11 cellular contexts compared by ENCODE assay signal in the genomic region with DNA sequence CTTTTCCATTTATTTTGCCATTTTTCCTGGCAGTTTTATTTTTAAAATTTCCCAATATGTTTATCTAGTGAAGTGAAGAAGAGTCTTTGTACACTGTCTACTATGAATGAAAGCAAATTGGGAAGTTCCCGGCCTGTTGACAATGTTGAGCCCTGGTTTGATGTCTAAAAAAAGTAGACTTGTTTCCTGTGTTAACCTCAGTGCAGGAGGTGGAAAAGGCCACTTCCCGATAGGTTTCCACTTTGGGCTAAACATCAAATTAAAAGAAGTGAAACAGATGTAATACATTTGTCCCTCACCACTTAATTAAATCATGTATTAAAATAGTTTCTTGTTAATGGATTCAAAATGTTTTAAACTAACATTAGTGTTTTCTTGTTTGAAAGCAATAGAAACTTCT. TPM values are rescaled to one million over a fixed set of nuclear protein-coding genes. Genes with fewer than 3 reads are reported as not detected.
DNase-seq lines count a peak whose midpoint lies in the region; ATAC-seq and TF ChIP-seq lines count a peak whose summit lies in the region.
"Had no signal": no experiment of that assay in that cellular context is flagged by ENCODE, and none has a peak within 500 bp of the region (broad histone marks: within the 10 kb centered on the region; RNA-seq: fewer than 3 reads in every experiment).

No MANE protein-coding gene starts in this region.

- no peaks in the 10 kb centered on the region for H3K9me3 Mint-ChIP-seq in activated B cell treated with CpG ODN at 0.5 μM for 24 hours
- H3K9me3 Mint-ChIP-seq in natural killer cell: no peaks in the 10 kb centered on the region
- H3K9me3 Mint-ChIP-seq: activated T-cell treated with anti-CD3 and anti-CD28 coated beads, Interleukin-2, amount 50 U/mL, for 24 hours; dendritic cell treated with granulocyte-macrophage colony-stimulating factor and Interleukin-4, amounts not matched to agents 40 ng/mL and 50 ng/mL, for 4 days had no signal

- ATAC-seq in GM19025 (IDR thresholded peaks at IDR 0.05; ENCODE audit: low read depth, unreplicated experiment): peak; percentile 47
- ATAC-seq in HG03378 (IDR thresholded peaks at IDR 0.05; ENCODE audit: unreplicated experiment): peak; percentile 54
- ATAC-seq in activated B cell treated with CpG ODN at 0.5 μM for 24 hours (ENCODE audit: low read depth): peak; percentile 37
- ATAC-seq in natural killer cell: peak; percentile 85 to 97 (median 86)
- ATAC-seq in GM18520 (IDR thresholded peaks at IDR 0.05; ENCODE audit: unreplicated experiment): no peak
- ATAC-seq in HG02840 (IDR thresholded peaks at IDR 0.05; ENCODE audit: low FRiP score, unreplicated experiment): no peak
- ATAC-seq in GM19035 (IDR thresholded peaks at IDR 0.05; ENCODE audit: unreplicated experiment): no peak

- H3K4me3 Mint-ChIP-seq in activated B cell treated with CpG ODN at 0.5 μM for 24 hours (peak overlapping the region; percentile 35), natural killer cell (peak overlapping the region; percentile 82)
- H3K4me3 Mint-ChIP-seq: activated T-cell treated with anti-CD3 and anti-CD28 coated beads, Interleukin-2, amount 50 U/mL, for 24 hours; dendritic cell treated with granulocyte-macrophage colony-stimulating factor and Interleukin-4, amounts not matched to agents 40 ng/mL and 50 ng/mL, for 4 days had no signal

- H3K27me3 Mint-ChIP-seq in activated B cell treated with CpG ODN at 0.5 μM for 24 hours (peaks cover 2% of the 10 kb centered on the region), natural killer cell (ENCODE audit: low read depth in 2 of 2) (peaks cover 0 to 3% of the 10 kb centered on the region in 2 donors)
- H3K27me3 Mint-ChIP-seq: dendritic cell treated with granulocyte-macrophage colony-stimulating factor and Interleukin-4, amounts not matched to agents 40 ng/mL and 50 ng/mL, for 4 days had no signal

- H3K4me1 Mint-ChIP-seq in activated B cell treated with CpG ODN at 0.5 μM for 24 hours (peaks cover 30% of the 10 kb centered on the region), natural killer cell (peaks cover 37 to 47% of the 10 kb centered on the region in 2 donors)

- H3K36me3 Mint-ChIP-seq in activated B cell treated with CpG ODN at 0.5 μM for 24 hours (ENCODE audit: low read depth) (no peaks in the 10 kb centered on the region), natural killer cell (no peaks in the 10 kb centered on the region)

- CTCF ChIA-PET in activated B cell treated with CpG ODN at 0.5 μM for 24 hours (lab: Charles Lee): interaction anchor here (1.7 kb wide), 1 partner anchor 168 kb away, joined by 5 read pairs; no protein-coding TSS in a partner anchor

- POLR2A ChIA-PET in activated B cell treated with CpG ODN at 0.5 μM for 24 hours (lab: Charles Lee): no interaction called here

- DNase-seq in activated B cell treated with CpG ODN at 0.5 μM for 24 hours: no peak
- DNase-seq in natural killer cell: no peak
- no peak for DNase-seq in ureter (ENCODE audit: low spot score)
- DNase-seq: activated T-cell treated with anti-CD3 and anti-CD28 coated beads, Interleukin-2, amount 50 U/mL, for 24 hours; thyroid gland had no signal

- TF ChIP-seq CTCF in activated B cell treated with CpG ODN at 0.5 μM for 24 hours (IDR thresholded peaks at IDR 0.05) (no peak), natural killer cell (IDR thresholded peaks at IDR 0.05) (no peak)

- intact Hi-C loops in activated B cell treated with CpG ODN at 0.5 μM for 24 hours (cut with micrococcal nuclease) (no loop called here), natural killer cell (cut with micrococcal nuclease) (loop anchor here (5.0 kb wide), 1 partner anchor 65 kb away; a partner anchor contains a TSS)

- H3K27ac Mint-ChIP-seq in activated B cell treated with CpG ODN at 0.5 μM for 24 hours (no peak overlapping the region), natural killer cell (peak overlapping the region; percentile 75 to 86)
- H3K27ac Mint-ChIP-seq: activated T-cell treated with anti-CD3 and anti-CD28 coated beads, Interleukin-2, amount 50 U/mL, for 24 hours; dendritic cell treated with granulocyte-macrophage colony-stimulating factor and Interleukin-4, amounts not matched to agents 40 ng/mL and 50 ng/mL, for 4 days had no signal

RNA-seq across cellular contexts. Expression of a gene that starts 30.0 kb away (rescaled TPM):
- total RNA-seq in activated B cell treated with CpG ODN at 0.5 μM for 24 hours (2.5 and 3.3 TPM in 2 replicates), natural killer cell (1 to 10 TPM in 2 of 3 donors, under 1 TPM in 1; 0.85 to 1.9 (median 1.8) TPM), ureter (3.0 TPM)

Comparison
In these comparisons a context has a peak if more than half of its experiments do, and no peak if none do; other contexts are left out.
1. ATAC-seq: peak in GM19025 (single experiment), HG03378 (single experiment), activated B cell treated with CpG ODN at 0.5 μM for 24 hours (single experiment) and natural killer cell (3 of 3); none in GM18520 (single experiment), HG02840 (single experiment) and GM19035 (single experiment).